Comparison of ENCODE assay signal across 8 cellular contexts in genomic region chr19:20269461-20269860, GRCh38.
"Had no signal": no experiment of that assay in that cellular context is flagged by ENCODE, and none has a peak within 500 bp of the region (broad histone marks: within the 10 kb centered on the region; RNA-seq: fewer than 3 reads in every experiment).

No MANE protein-coding gene starts in this region.

- ATAC-seq: HCT116, K562 had no signal

- H3K9me3 ChIP-seq: HAP-1 had no signal

- H3K27ac ChIP-seq: GM23248 had no signal

- DNase-seq: GM23248, GOT3, H7, HFFc6, IMR-90 had no signal

- H3K4me1 ChIP-seq: HAP-1 had no signal

- H2AFZ ChIP-seq: GM23248 had no signal

- H3K36me3 ChIP-seq: HAP-1 had no signal

- H3K4me3 ChIP-seq: GM23248, HAP-1, K562 had no signal
